ENCODE assay signal across 26 cellular contexts in genomic region chr5:82073179-82073578, GRCh38.
DNase-seq lines count a peak whose midpoint lies in the region; ATAC-seq, FAIRE-seq and TF ChIP-seq lines count a peak whose summit lies in the region.
"Had no signal": no experiment of that assay in that cellular context is flagged by ENCODE, and none has a peak within 500 bp of the region (broad histone marks: within the 10 kb centered on the region; RNA-seq: fewer than 3 reads in every experiment).

No MANE protein-coding gene starts in this region.

- no peaks in the 10 kb centered on the region for H3K27me3 ChIP-seq in astrocyte (ENCODE audit: insufficient read depth, low read length)
- H3K27me3 ChIP-seq: body of pancreas, esophagus muscularis mucosa, heart left ventricle, left lung, Peyer's patch had no signal

- no peak overlapping the region for H3K4me3 Mint-ChIP-seq in astrocyte (ENCODE audit: unreplicated experiment)
- H3K4me3 Mint-ChIP-seq in activated naive CD4-positive, alpha-beta T cell treated with anti-CD3 and anti-CD28 coated beads for 36 hours, result no peak overlapping the region
- no peak overlapping the region for H3K4me3 Mint-ChIP-seq in activated CD4-positive, alpha-beta T cell treated with anti-CD3 and anti-CD28 coated beads, Interleukin-2, amount 10 ng/mL, durations not matched to agents 7 days and 5 days
- H3K4me3 Mint-ChIP-seq: activated naive CD8-positive, alpha-beta T cell; CD8-positive, alpha-beta memory T cell; GM23338; T-helper 1 cell treated with Interleukin-12 subunit alpha and Interleukin-12 subunit beta and Interleukin-4 antibody, amounts not matched to agents 30 μg/mL and 1 μg/mL, for 36 hours had no signal

- no peaks in the 10 kb centered on the region for H3K79me2 ChIP-seq in astrocyte (ENCODE audit: insufficient read depth, low read length)

- no peak overlapping the region for H3K27ac Mint-ChIP-seq in astrocyte (ENCODE audit: unreplicated experiment)
- H3K27ac Mint-ChIP-seq in activated naive CD4-positive, alpha-beta T cell treated with anti-CD3 and anti-CD28 coated beads for 36 hours, result no peak overlapping the region
- H3K27ac Mint-ChIP-seq in activated CD4-positive, alpha-beta T cell treated with anti-CD3 and anti-CD28 coated beads, Interleukin-2, amount 10 ng/mL, durations not matched to agents 7 days and 5 days, result no peak overlapping the region
- H3K27ac Mint-ChIP-seq: activated naive CD8-positive, alpha-beta T cell; GM23338; T-helper 1 cell treated with Interleukin-12 subunit alpha and Interleukin-12 subunit beta and Interleukin-4 antibody, amounts not matched to agents 30 μg/mL and 1 μg/mL, for 36 hours had no signal

- H3K27ac ChIP-seq in astrocyte (ENCODE audit: low read depth, low read length), result no peak overlapping the region
- H3K27ac ChIP-seq: body of pancreas, esophagus muscularis mucosa, heart left ventricle, left lung, Peyer's patch had no signal

- peak; percentile 89 for DNase-seq in DMS 273 treated with DMSO at 0.1 percent for 48 hours (lab: John Stamatoyannopoulos, UW)
- DNase-seq in NCI-H1694 (lab: John Stamatoyannopoulos, UW), result peak; percentile 54
- DNase-seq in astrocyte (ENCODE audit: low read depth), result peak; percentile 48
- DNase-seq in iris pigment epithelial cell (ENCODE audit: low read depth), result peak; percentile 49
- DNase-seq in activated naive CD4-positive, alpha-beta T cell treated with anti-CD3 and anti-CD28 coated beads for 36 hours, result no peak
- no peak for DNase-seq in activated CD4-positive, alpha-beta T cell treated with anti-CD3 and anti-CD28 coated beads, Interleukin-2, amount 10 ng/mL, durations not matched to agents 7 days and 5 days
- no peak for DNase-seq in NCI-H345 (lab: John Stamatoyannopoulos, UW)
- DNase-seq: activated CD4-positive, alpha-beta T cell treated with anti-CD3 and anti-CD28 coated beads for 48 hours; body of pancreas; CD8-positive, alpha-beta memory T cell; DMS79; effector memory CD4-positive, alpha-beta T cell; heart left ventricle; left lung; MM.1S; NCI-H187; NCI-H226; Peyer's patch; stimulated activated CD4-positive, alpha-beta T cell treated with anti-CD3 and anti-CD28 coated beads, Interleukin-1b, Interleukin-23, amount 100 ng/mL, for 48 hours had no signal

- POLR2A ChIA-PET in activated CD4-positive, alpha-beta T cell treated with anti-CD3 and anti-CD28 coated beads, Interleukin-2, amount 10 ng/mL, durations not matched to agents 7 days and 5 days (lab: Charles Lee), result no interaction called here

- no peaks in the 10 kb centered on the region for H3K36me3 ChIP-seq in astrocyte (ENCODE audit: insufficient read depth, low read length)
- H3K36me3 ChIP-seq: esophagus muscularis mucosa, heart left ventricle, left lung, Peyer's patch had no signal

- H3K9me3 ChIP-seq in astrocyte (ENCODE audit: insufficient read depth, low read depth, low read length), result no peaks in the 10 kb centered on the region
- H3K9me3 ChIP-seq: body of pancreas, esophagus muscularis mucosa, left lung, Peyer's patch had no signal

- no peak overlapping the region for H3K4me3 ChIP-seq in astrocyte (ENCODE audit: insufficient read depth, low read depth, low read length)
- H3K4me3 ChIP-seq: body of pancreas, esophagus muscularis mucosa, GM23338, heart left ventricle, left lung, Peyer's patch had no signal

- no peak overlapping the region for H3K9ac ChIP-seq in astrocyte (ENCODE audit: low read length)

- CTCF ChIA-PET in activated naive CD4-positive, alpha-beta T cell treated with anti-CD3 and anti-CD28 coated beads for 36 hours (lab: Charles Lee), result no interaction called here
- CTCF ChIA-PET in activated CD4-positive, alpha-beta T cell treated with anti-CD3 and anti-CD28 coated beads, Interleukin-2, amount 10 ng/mL, durations not matched to agents 7 days and 5 days (lab: Charles Lee), result no interaction called here

- FAIRE-seq in astrocyte (lab: Jason Lieb, UNC), result no peak
- FAIRE-seq: A204.1, GM12892 had no signal

- ATAC-seq in GM21717 (IDR thresholded peaks at IDR 0.05; ENCODE audit: unreplicated experiment), result no peak
- ATAC-seq: body of pancreas, GM23338, heart left ventricle, left lung had no signal

- peaks cover 5% of the 10 kb centered on the region for H3K4me1 Mint-ChIP-seq in astrocyte (ENCODE audit: low read depth, unreplicated experiment)
- H3K4me1 Mint-ChIP-seq in activated naive CD4-positive, alpha-beta T cell treated with anti-CD3 and anti-CD28 coated beads for 36 hours (ENCODE audit: low read depth), result peaks cover 3% of the 10 kb centered on the region
- peaks cover 5% of the 10 kb centered on the region for H3K4me1 Mint-ChIP-seq in activated CD4-positive, alpha-beta T cell treated with anti-CD3 and anti-CD28 coated beads, Interleukin-2, amount 10 ng/mL, durations not matched to agents 7 days and 5 days

- H3K36me3 Mint-ChIP-seq in astrocyte (ENCODE audit: low read depth, unreplicated experiment), result no peaks in the 10 kb centered on the region
- H3K36me3 Mint-ChIP-seq in activated naive CD4-positive, alpha-beta T cell treated with anti-CD3 and anti-CD28 coated beads for 36 hours (ENCODE audit: low read depth), result peaks cover 2% of the 10 kb centered on the region
- peaks cover 1% of the 10 kb centered on the region for H3K36me3 Mint-ChIP-seq in activated CD4-positive, alpha-beta T cell treated with anti-CD3 and anti-CD28 coated beads, Interleukin-2, amount 10 ng/mL, durations not matched to agents 7 days and 5 days (ENCODE audit: low read depth)

- no peaks in the 10 kb centered on the region for H4K20me1 ChIP-seq in astrocyte (ENCODE audit: insufficient read depth, low read length)

- no peak overlapping the region for H3K4me2 ChIP-seq in astrocyte (ENCODE audit: low read length)
- H3K4me2 ChIP-seq: GM23338 had no signal

- H3K27me3 Mint-ChIP-seq in astrocyte (ENCODE audit: low read depth, unreplicated experiment), result no peaks in the 10 kb centered on the region
- no peaks in the 10 kb centered on the region for H3K27me3 Mint-ChIP-seq in activated naive CD4-positive, alpha-beta T cell treated with anti-CD3 and anti-CD28 coated beads for 36 hours (ENCODE audit: low read depth)
- H3K27me3 Mint-ChIP-seq in activated CD4-positive, alpha-beta T cell treated with anti-CD3 and anti-CD28 coated beads, Interleukin-2, amount 10 ng/mL, durations not matched to agents 7 days and 5 days, result no peaks in the 10 kb centered on the region
- H3K27me3 Mint-ChIP-seq: activated naive CD8-positive, alpha-beta T cell; CD8-positive, alpha-beta memory T cell had no signal

- no peak overlapping the region for H2AFZ ChIP-seq in astrocyte (ENCODE audit: low read depth, low read length)
- H2AFZ ChIP-seq: GM23338 had no signal

- H3K4me1 ChIP-seq in astrocyte (ENCODE audit: insufficient read depth, low read length), result no peaks in the 10 kb centered on the region
- H3K4me1 ChIP-seq: body of pancreas, esophagus muscularis mucosa, Peyer's patch had no signal

- TF ChIP-seq CTCF in astrocyte (IDR thresholded peaks at IDR 0.05; ENCODE audit: insufficient read depth, low read depth, low read length), result no peak

- peaks cover 1% of the 10 kb centered on the region for H3K9me3 Mint-ChIP-seq in astrocyte (ENCODE audit: unreplicated experiment)
- H3K9me3 Mint-ChIP-seq in activated naive CD4-positive, alpha-beta T cell treated with anti-CD3 and anti-CD28 coated beads for 36 hours, result no peaks in the 10 kb centered on the region
- no peaks in the 10 kb centered on the region for H3K9me3 Mint-ChIP-seq in activated CD4-positive, alpha-beta T cell treated with anti-CD3 and anti-CD28 coated beads, Interleukin-2, amount 10 ng/mL, durations not matched to agents 7 days and 5 days
- H3K9me3 Mint-ChIP-seq: GM23338; T-helper 1 cell treated with Interleukin-12 subunit alpha and Interleukin-12 subunit beta and Interleukin-4 antibody, amounts not matched to agents 30 μg/mL and 1 μg/mL, for 36 hours had no signal

- intact Hi-C loops in activated naive CD4-positive, alpha-beta T cell treated with anti-CD3 and anti-CD28 coated beads for 36 hours (cut with micrococcal nuclease), result no loop called here

Comparison
In these comparisons a context has a peak if more than half of its experiments do, and no peak if none do; other contexts are left out.
1. DNase-seq: peak in DMS 273 treated with DMSO at 0.1 percent for 48 hours (single experiment), NCI-H1694 (single experiment), astrocyte (single experiment) and iris pigment epithelial cell (single experiment); none in activated naive CD4-positive, alpha-beta T cell treated with anti-CD3 and anti-CD28 coated beads for 36 hours (single experiment), activated CD4-positive, alpha-beta T cell treated with anti-CD3 and anti-CD28 coated beads, Interleukin-2, amount 10 ng/mL, durations not matched to agents 7 days and 5 days (single experiment) and NCI-H345 (single experiment).